In genomic region chr7:47940482-47941001, GRCh38 we compare ENCODE assay signal across 10 cellular contexts. TPM values are rescaled to one million over a fixed set of nuclear protein-coding genes. Genes with fewer than 3 reads are reported as not detected.
DNase-seq lines count a peak whose midpoint lies in the region; ATAC-seq and TF ChIP-seq lines count a peak whose summit lies in the region.
"Had no signal": no experiment of that assay in that cellular context is flagged by ENCODE, and none has a peak within 500 bp of the region (broad histone marks: within the 10 kb centered on the region; RNA-seq: fewer than 3 reads in every experiment).

No MANE protein-coding gene starts in this region.

- peaks cover 41 to 55% of the 10 kb centered on the region in 2 experiments for H3K4me1 Mint-ChIP-seq in H9

- H2BK120ac ChIP-seq in H9 (ENCODE audit: low read depth, low read length, poor library complexity, severe bottlenecking), result no peak overlapping the region

- peak overlapping the region in 2 of 3 experiments; percentile 60 to 75; a peak in 4 of 7 replicates for H3K27ac Mint-ChIP-seq in H9

- H3K23me2 ChIP-seq in H9 (ENCODE audit: insufficient read length, low read depth, low read length, poor library complexity, severe bottlenecking), result no peaks in the 10 kb centered on the region

- no peaks in the 10 kb centered on the region; the same call in 1 of the 2 replicates for H3K27me3 Mint-ChIP-seq in H9 (ENCODE audit: low read depth)

- H3K23ac ChIP-seq in H9 (ENCODE audit: insufficient read length, low read depth, low read length), result no peak overlapping the region

- H3K4me2 ChIP-seq in H9 (ENCODE audit: insufficient read depth, insufficient read length, low read length), result no peak overlapping the region

- no peak overlapping the region for H3K9ac ChIP-seq in H9 (ENCODE audit: extremely low read depth, insufficient read length, low read length)

- H3K27ac ChIP-seq in H9 (ENCODE audit: insufficient read length, low read depth, low read length) (no peak overlapping the region), coronary artery (peak overlapping the region; percentile 39 to 86), skin epidermis (peak overlapping the region in 18 of 21 experiments; percentile 18 to 93 (median 71))

- peaks cover 8% of the 10 kb centered on the region; the same call in 1 of the 2 replicates for H3K4me1 ChIP-seq in H9 (ENCODE audit: insufficient read depth, low read length)
- H3K4me1 ChIP-seq: Caco-2 had no signal

- no peaks in the 10 kb centered on the region for H3K36me3 Mint-ChIP-seq in H9 (ENCODE audit: insufficient read depth in 1 of 3, low read depth in 3 of 3)

- TF ChIP-seq CTCF in H9 (conservative IDR thresholded peaks at IDR 0.05), result no peak
- no peak for TF ChIP-seq CTCF in coronary artery (IDR thresholded peaks at IDR 0.05)

- no peak overlapping the region for H4K8ac ChIP-seq in H9 (replicated peaks; ENCODE audit: insufficient read length, low read depth, low read length)

- WGBS in H9 (ENCODE audit: extremely low coverage, insufficient read length, low lambda C conversion rate), result no CpG with 5 or more reads among the region's 10 CpGs

- no peak overlapping the region for H3K14ac ChIP-seq in H9 (ENCODE audit: insufficient read depth, low read length)

- H3K56ac ChIP-seq in H9 (ENCODE audit: insufficient read length, low read depth, low read length), result no peak overlapping the region

- no peaks in the 10 kb centered on the region for H3K79me2 ChIP-seq in H9 (ENCODE audit: insufficient read depth, low read length)

- no peak for DNase-seq in H9
- no peak for DNase-seq in coronary artery (ENCODE audit: low spot score)
- DNase-seq in kidney tubule cell (ENCODE audit: low spot score), result peak; percentile 11
- no peak for DNase-seq in RPMI8226
- DNase-seq: Caco-2, NCI-H187 had no signal

- no peak overlapping the region for H3K4me3 Mint-ChIP-seq in H9

- H4K91ac ChIP-seq in H9 (ENCODE audit: insufficient read length, low read depth, low read length), result no peak overlapping the region

- no peaks in the 10 kb centered on the region for H4K20me1 ChIP-seq in H9 (ENCODE audit: control insufficient read depth, insufficient read depth, insufficient read length)

- H3K9me3 ChIP-seq in H9 (ENCODE audit: control insufficient read depth, low read depth, low read length), result no peaks in the 10 kb centered on the region
- H3K9me3 ChIP-seq: Caco-2 had no signal

- ATAC-seq in HG03135 (IDR thresholded peaks at IDR 0.05; ENCODE audit: unreplicated experiment), result no peak
- no peak for ATAC-seq in GM19452 (IDR thresholded peaks at IDR 0.05; ENCODE audit: unreplicated experiment)
- no peak for ATAC-seq in HG02884 (IDR thresholded peaks at IDR 0.05; ENCODE audit: unreplicated experiment)

- H3K9me3 Mint-ChIP-seq in H9, result no peaks in the 10 kb centered on the region

- H3T11ph ChIP-seq in H9 (ENCODE audit: low read length), result no peak overlapping the region

- H4K5ac ChIP-seq in H9 (ENCODE audit: insufficient read length, low read depth, low read length), result no peak overlapping the region

- no peak overlapping the region for H3K18ac ChIP-seq in H9 (ENCODE audit: insufficient read length, low read depth, low read length)

- no peak overlapping the region for H2BK12ac ChIP-seq in H9 (ENCODE audit: insufficient read length, low read depth, low read length)

- no peak overlapping the region for H2BK15ac ChIP-seq in H9 (ENCODE audit: low read depth, low read length)

- H3K4me3 ChIP-seq in coronary artery, result no peak overlapping the region
- H3K4me3 ChIP-seq in skin epidermis, result no peak overlapping the region

- H2BK20ac ChIP-seq in H9 (ENCODE audit: low read depth, low read length, poor library complexity, severe bottlenecking), result no peak overlapping the region

- H3K4ac ChIP-seq in H9 (ENCODE audit: low read depth, low read length), result no peak overlapping the region

- no peak overlapping the region for H2BK5ac ChIP-seq in H9 (ENCODE audit: insufficient read length, low read length)

- H2AFZ ChIP-seq in H9 (ENCODE audit: low read length), result no peak overlapping the region

- no peaks in the 10 kb centered on the region for H3K27me3 ChIP-seq in H9 (ENCODE audit: insufficient read depth, low read length)

- no peaks in the 10 kb centered on the region for H3K79me1 ChIP-seq in H9 (ENCODE audit: insufficient read depth, low read depth, low read length, poor library complexity, severe bottlenecking)

- no peak overlapping the region for H2AK5ac ChIP-seq in H9 (ENCODE audit: insufficient read length, low read length)

RNA-seq across cellular contexts. Expression of gene PKD1L1, which starts 7.7 kb away (rescaled TPM):
- total RNA-seq in H9 (2021), result 0.17 and 0.18 TPM in 2 replicates

RNA-seq across cellular contexts. Expression of gene HUS1, which starts 38.9 kb away (rescaled TPM):
- total RNA-seq in H9 (2021), result 43.1 and 44.5 TPM in 2 replicates
